8 cellular contexts compared by ENCODE assay signal in genomic region chr4:159227378-159227777, GRCh38.
DNase-seq lines count a peak whose midpoint lies in the region; ATAC-seq and TF ChIP-seq lines count a peak whose summit lies in the region.
"Had no signal": no experiment of that assay in that cellular context is flagged by ENCODE, and none has a peak within 500 bp of the region (broad histone marks: within the 10 kb centered on the region; RNA-seq: fewer than 3 reads in every experiment).

No MANE protein-coding gene starts in this region.

- peaks cover 0 to 21% of the 10 kb centered on the region in 2 donors for H3K4me1 ChIP-seq in left lung
- H3K4me1 ChIP-seq in tibial artery = peaks cover 0 to 34% (median 14%) of the 10 kb centered on the region in 4 donors

- DNase-seq in NCI-H345 (lab: John Stamatoyannopoulos, UW) = peak; percentile 83
- peak; percentile 26 for DNase-seq in cerebellum (ENCODE audit: low spot score)
- DNase-seq in left lung = no peak
- DNase-seq in tibial artery = no peak
- no peak for DNase-seq in T-helper 17 cell
- DNase-seq in lower leg skin (ENCODE audit: low spot score in 2 of 2) = no peak

- H3K27me3 ChIP-seq in left lung (no peaks in the 10 kb centered on the region), tibial artery (no peaks in the 10 kb centered on the region)

- no peak overlapping the region for H3K4me3 ChIP-seq in left lung
- H3K4me3 ChIP-seq in tibial artery = peak overlapping the region in 1 of 2 donors; percentile 43
- H3K4me3 ChIP-seq in lower leg skin (ENCODE audit: low read depth, poor library complexity, severe bottlenecking) = no peak overlapping the region

- TF ChIP-seq POLR2A in lower leg skin (IDR thresholded peaks at IDR 0.05) = no peak

- peak; percentile 27 for ATAC-seq in left lung
- no peak for ATAC-seq in T-helper 17 cell
- no peak for ATAC-seq in HG03280 (IDR thresholded peaks at IDR 0.05; ENCODE audit: unreplicated experiment)
- ATAC-seq: activated naive CD4-positive, alpha-beta T cell treated with anti-CD3 and anti-CD28 coated beads, Interleukin-2, amount 50 U/mL, for 72 hours had no signal

- 27 to 46% methylated on average over 3 of the region's 3 CpGs for WGBS in lower leg skin, 2 donors

- H3K36me3 Mint-ChIP-seq in T-helper 17 cell (ENCODE audit: low read depth) = no peaks in the 10 kb centered on the region
- H3K36me3 Mint-ChIP-seq: activated naive CD4-positive, alpha-beta T cell treated with anti-CD3 and anti-CD28 coated beads, Interleukin-2, amount 50 U/mL, for 72 hours had no signal

- H3K27me3 Mint-ChIP-seq in T-helper 17 cell = no peaks in the 10 kb centered on the region

- TF ChIP-seq CTCF in left lung (IDR thresholded peaks at IDR 0.05) (no peak), tibial artery (IDR thresholded peaks at IDR 0.05) (no peak), lower leg skin (IDR thresholded peaks at IDR 0.05) (no peak)

- no peak overlapping the region for H3K27ac Mint-ChIP-seq in T-helper 17 cell

- no peak overlapping the region for H3K4me3 Mint-ChIP-seq in T-helper 17 cell

- H3K9me3 ChIP-seq in left lung (no peaks in the 10 kb centered on the region), tibial artery (no peaks in the 10 kb centered on the region), T-helper 17 cell (ENCODE audit: control insufficient read depth, low read length, poor library complexity, severe bottlenecking) (no peaks in the 10 kb centered on the region)

- H3K27ac ChIP-seq in left lung = peak overlapping the region; percentile 51 to 57
- peak overlapping the region; percentile 36 to 44 for H3K27ac ChIP-seq in tibial artery

- H3K36me3 ChIP-seq in left lung = no peaks in the 10 kb centered on the region
- H3K36me3 ChIP-seq in tibial artery = no peaks in the 10 kb centered on the region

- H3K4me1 Mint-ChIP-seq in T-helper 17 cell = peaks cover 15% of the 10 kb centered on the region

- intact Hi-C loops in left lung (cut with DNase I) (no loop called here), tibial artery (cut with DNase I; ENCODE audit: low total_unique reads) (no loop called here), lower leg skin (cut with DNase I; ENCODE audit: low total_unique reads) (no loop called here)

Comparison
In these comparisons a context has a peak if more than half of its experiments do, and no peak if none do; other contexts are left out.
1. DNase-seq: peak in NCI-H345 (single experiment) and cerebellum (single experiment); none in left lung (0 of 2), tibial artery (0 of 2), T-helper 17 cell (0 of 3) and lower leg skin (0 of 2).